In genomic region chr17:21474815-21475214, GRCh38 we compare ENCODE assay signal across 28 cellular contexts.
"Had no signal": no experiment of that assay in that cellular context is flagged by ENCODE, and none has a peak within 500 bp of the region (broad histone marks: within the 10 kb centered on the region; RNA-seq: fewer than 3 reads in every experiment).

No MANE protein-coding gene starts in this region.

- H3K4me3 Mint-ChIP-seq: effector memory CD8-positive, alpha-beta T cell; mesothelial cell of epicardium; naive B cell; natural killer cell treated with Interleukin-12 subunit alpha and Interleukin-12 subunit beta and Interleukin-15 and Interleukin-18, amount 100 ng/mL, for 72 hours; neural progenitor cell; stimulated activated memory B cell treated with anti-CD40 and anti-IgM and Interleukin-4, amounts not matched to agents 10 μg/mL and 1 μg/mL and 100 μg/mL, for 72 hours had no signal

- H3K4me1 Mint-ChIP-seq: mesothelial cell of epicardium; neural progenitor cell; stimulated activated memory B cell treated with anti-CD40 and anti-IgM and Interleukin-4, amounts not matched to agents 10 μg/mL and 1 μg/mL and 100 μg/mL, for 72 hours had no signal

- H3K27me3 ChIP-seq: colonic mucosa, gastrocnemius medialis, hepatocyte, neural progenitor cell, ovary, vagina had no signal

- H3K9me3 Mint-ChIP-seq: mesothelial cell of epicardium; natural killer cell treated with Interleukin-12 subunit alpha and Interleukin-12 subunit beta and Interleukin-15 and Interleukin-18, amount 100 ng/mL, for 72 hours had no signal

- H3K36me3 ChIP-seq: colonic mucosa, gastrocnemius medialis, left lung, neural progenitor cell, ovary, sigmoid colon, thoracic aorta, tibial nerve, vagina had no signal

- H3K9ac ChIP-seq: neural progenitor cell had no signal

- H3K4me3 ChIP-seq: colonic mucosa, gastrocnemius medialis, hepatocyte, left lung, mucosa of descending colon, neural progenitor cell, ovary, psoas muscle, sigmoid colon, thoracic aorta, tibial nerve, vagina had no signal

- H2AFZ ChIP-seq: hepatocyte, neural progenitor cell had no signal

- DNase-seq: colonic mucosa; dermis blood vessel endothelial cell; effector memory CD8-positive, alpha-beta T cell; foreskin fibroblast; gastrocnemius medialis; left cardiac atrium; left lung; mesenchymal stem cell; mucosa of descending colon; naive B cell; nucleus accumbens; ovary; posterior cingulate gyrus; psoas muscle; right cardiac atrium; sigmoid colon; stimulated activated CD4-positive, alpha-beta T cell treated with anti-CD3 and anti-CD28 coated beads, Interleukin-2, amount 100 ng/mL, for 24 hours; stimulated activated CD4-positive, alpha-beta T cell treated with anti-CD3 and anti-CD28 coated beads, Interleukin-4, amount 100 ng/mL, for 24 hours; stimulated activated naive CD8-positive, alpha-beta T cell treated with anti-CD3 and anti-CD28 coated beads, Interleukin-15, Interleukin-2, amounts not matched to agents 100 U/mL and 50 U/mL, for 24 hours; substantia nigra had no signal

- H3K27ac Mint-ChIP-seq: effector memory CD8-positive, alpha-beta T cell; mesothelial cell of epicardium; natural killer cell treated with Interleukin-12 subunit alpha and Interleukin-12 subunit beta and Interleukin-15 and Interleukin-18, amount 100 ng/mL, for 72 hours; neural progenitor cell; stimulated activated memory B cell treated with anti-CD40 and anti-IgM and Interleukin-4, amounts not matched to agents 10 μg/mL and 1 μg/mL and 100 μg/mL, for 72 hours had no signal

- H3K4me2 ChIP-seq: hepatocyte, neural progenitor cell had no signal

- H3K36me3 Mint-ChIP-seq: mesothelial cell of epicardium; natural killer cell treated with Interleukin-12 subunit alpha and Interleukin-12 subunit beta and Interleukin-15 and Interleukin-18, amount 100 ng/mL, for 72 hours; neural progenitor cell had no signal

- H3K4me1 ChIP-seq: colonic mucosa, gastrocnemius medialis, left lung, neural progenitor cell, psoas muscle, sigmoid colon, tibial nerve, vagina had no signal

- H3K27ac ChIP-seq: colonic mucosa, gastrocnemius medialis, hepatocyte, left lung, neural progenitor cell, ovary, psoas muscle, sigmoid colon, thoracic aorta, tibial nerve, vagina had no signal

- H3K9me3 ChIP-seq: colonic mucosa, gastrocnemius medialis, thoracic aorta, vagina had no signal
